In the genomic region with DNA sequence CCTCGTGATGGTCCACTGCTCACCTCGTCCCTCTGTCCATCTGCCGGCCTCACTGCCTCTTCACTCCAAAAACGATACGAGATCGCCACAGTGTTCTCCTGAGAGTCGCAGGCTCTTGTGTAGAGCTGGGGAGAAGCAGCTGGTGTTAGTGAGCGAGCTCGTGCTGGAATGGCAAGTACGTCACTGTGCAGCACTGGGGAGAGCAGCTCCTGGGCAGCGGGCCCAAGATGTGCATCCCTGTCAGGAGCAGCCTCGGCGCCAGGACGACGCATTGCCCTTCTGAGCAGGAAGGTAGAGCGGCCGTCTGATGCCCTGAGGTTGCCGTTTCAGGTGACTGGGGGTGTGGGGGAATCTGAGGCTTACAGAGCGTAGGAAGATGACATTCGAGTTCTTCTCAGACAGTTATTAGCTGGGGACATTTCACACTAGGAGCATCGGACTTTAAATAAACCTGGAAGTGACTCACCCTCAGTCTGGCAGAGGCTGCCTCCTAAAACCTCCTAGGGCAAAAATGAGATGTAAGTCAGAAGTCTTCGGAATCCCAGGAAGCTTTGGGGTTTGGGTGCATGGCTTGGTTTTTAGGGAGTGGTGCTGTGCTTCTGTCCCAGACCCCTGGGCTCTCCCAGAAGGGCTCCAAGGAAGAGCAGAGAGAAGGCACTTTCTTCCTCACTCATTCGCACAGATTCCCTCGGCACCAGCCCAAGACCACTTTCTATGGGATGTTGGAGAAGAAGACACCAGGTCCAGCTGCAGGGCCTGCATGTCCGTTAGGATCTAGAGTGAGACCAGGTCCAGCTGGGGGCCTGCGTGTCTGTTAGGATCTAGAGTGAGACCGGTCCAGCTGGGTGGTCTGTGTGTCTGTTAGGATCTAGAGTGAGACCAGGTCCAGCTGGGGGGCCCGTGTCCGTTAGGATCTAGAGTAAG, we compare ENCODE assay signal across 10 cellular contexts. TPM values are rescaled to one million over a fixed set of nuclear protein-coding genes. Genes with fewer than 3 reads are reported as not detected.
DNase-seq lines count a peak whose midpoint lies in the region; TF ChIP-seq lines count a peak whose summit lies in the region.
"Had no signal": no experiment of that assay in that cellular context is flagged by ENCODE, and none has a peak within 500 bp of the region (broad histone marks: within the 10 kb centered on the region; RNA-seq: fewer than 3 reads in every experiment).

No MANE protein-coding gene starts in this region.

- peak overlapping the region; percentile 69 for H3K27ac ChIP-seq in smooth muscle cell (ENCODE audit: low read depth)
- H3K27ac ChIP-seq in effector memory CD4-positive, alpha-beta T cell (ENCODE audit: insufficient read depth, low read length, poor library complexity, severe bottlenecking), result no peak overlapping the region

- H4K20me1 ChIP-seq in smooth muscle cell (ENCODE audit: low read depth), result no peaks in the 10 kb centered on the region

- WGBS in smooth muscle cell (ENCODE audit: low lambda C conversion rate), result 80% methylated on average over 29 of the region's 29 CpGs

- no peak overlapping the region for H3K9ac ChIP-seq in smooth muscle cell (ENCODE audit: low read depth)

- peak overlapping the region; percentile 61 for H3K4me2 ChIP-seq in smooth muscle cell

- H3K4me3 ChIP-seq in fibroblast of pulmonary artery (replicated peaks; ENCODE audit: low read depth, low read length) (no peak overlapping the region), smooth muscle cell (no peak overlapping the region)
- H3K4me3 ChIP-seq in effector memory CD4-positive, alpha-beta T cell (ENCODE audit: insufficient read depth, low read depth, low read length, poor library complexity, severe bottlenecking), result no peak overlapping the region

- H3K36me3 ChIP-seq in smooth muscle cell (ENCODE audit: low read depth), result no peaks in the 10 kb centered on the region
- no peaks in the 10 kb centered on the region for H3K36me3 ChIP-seq in effector memory CD4-positive, alpha-beta T cell (ENCODE audit: control insufficient read depth, insufficient read depth, low read length)

- TF ChIP-seq CTCF in fibroblast of pulmonary artery (IDR thresholded peaks at IDR 0.05; ENCODE audit: low read length, missing control alignments) (no peak), smooth muscle cell (IDR thresholded peaks at IDR 0.05; ENCODE audit: borderline replicate concordance, insufficient read depth, poor library complexity, severe bottlenecking) (no peak)

- no peak overlapping the region for H2AFZ ChIP-seq in smooth muscle cell (ENCODE audit: low read depth)

- H3K27me3 ChIP-seq in smooth muscle cell (ENCODE audit: low read depth), result peaks cover 3% of the 10 kb centered on the region
- no peaks in the 10 kb centered on the region for H3K27me3 ChIP-seq in effector memory CD4-positive, alpha-beta T cell (replicated peaks; ENCODE audit: control insufficient read depth, insufficient read depth, low read length, poor library complexity, severe bottlenecking)

- DNase-seq in NCI-H82 (lab: John Stamatoyannopoulos, UW) (peak; percentile 29), NCI-H82 treated with DMSO at 0.1 percent for 48 hours (lab: John Stamatoyannopoulos, UW; ENCODE audit: unreplicated experiment) (no peak), RPMI8226 (peak; percentile 55), fibroblast of pulmonary artery (ENCODE audit: low read depth) (peak; percentile 82), smooth muscle cell (lab: John Stamatoyannopoulos, UW; ENCODE audit: unreplicated experiment) (no peak), NCI-H1092 treated with DMSO at 0.1 percent for 48 hours (lab: John Stamatoyannopoulos, UW) (no peak), activated gamma-delta T cell treated with Interleukin-2 at 50 U/mL for 16 hours (no peak)
- DNase-seq in effector memory CD4-positive, alpha-beta T cell, result no peak
- DNase-seq: activated CD8-positive, alpha-beta T cell treated with anti-CD3 and anti-CD28 coated beads, Interleukin-2, amount 10 ng/mL, durations not matched to agents 7 days and 5 days; small intestine had no signal

- peaks cover under 1% of the 10 kb centered on the region for H3F3A ChIP-seq in smooth muscle cell (ENCODE audit: low read depth)

- no peaks in the 10 kb centered on the region for H3K79me2 ChIP-seq in smooth muscle cell (ENCODE audit: low read depth)

- H3K9me3 ChIP-seq in smooth muscle cell (replicated peaks; ENCODE audit: low read depth), result no peaks in the 10 kb centered on the region
- H3K9me3 ChIP-seq in effector memory CD4-positive, alpha-beta T cell (ENCODE audit: control insufficient read depth, low read length), result no peaks in the 10 kb centered on the region

- H3K4me1 ChIP-seq in smooth muscle cell (ENCODE audit: low read depth), result peaks cover 3% of the 10 kb centered on the region
- H3K4me1 ChIP-seq in effector memory CD4-positive, alpha-beta T cell (ENCODE audit: control insufficient read depth, insufficient read depth, low read length, poor library complexity, severe bottlenecking), result peaks cover 23% of the 10 kb centered on the region

RNA-seq across cellular contexts. Expression of gene PCBP3, which starts 31.2 kb away (rescaled TPM):
- total RNA-seq in smooth muscle cell, result 8.2 and 8.9 TPM in 2 replicates
- polyA plus RNA-seq in smooth muscle cell, result 13.7 and 23.1 TPM in 2 replicates

Comparison
In these comparisons a context has a peak if more than half of its experiments do, and no peak if none do; other contexts are left out.
1. DNase-seq: peak in NCI-H82 (single experiment), RPMI8226 (single experiment) and fibroblast of pulmonary artery (single experiment); none in NCI-H82 treated with DMSO at 0.1 percent for 48 hours (single experiment), smooth muscle cell (single experiment), NCI-H1092 treated with DMSO at 0.1 percent for 48 hours (single experiment), effector memory CD4-positive, alpha-beta T cell (0 of 3) and activated gamma-delta T cell treated with Interleukin-2 at 50 U/mL for 16 hours (single experiment).